In the genomic region with DNA sequence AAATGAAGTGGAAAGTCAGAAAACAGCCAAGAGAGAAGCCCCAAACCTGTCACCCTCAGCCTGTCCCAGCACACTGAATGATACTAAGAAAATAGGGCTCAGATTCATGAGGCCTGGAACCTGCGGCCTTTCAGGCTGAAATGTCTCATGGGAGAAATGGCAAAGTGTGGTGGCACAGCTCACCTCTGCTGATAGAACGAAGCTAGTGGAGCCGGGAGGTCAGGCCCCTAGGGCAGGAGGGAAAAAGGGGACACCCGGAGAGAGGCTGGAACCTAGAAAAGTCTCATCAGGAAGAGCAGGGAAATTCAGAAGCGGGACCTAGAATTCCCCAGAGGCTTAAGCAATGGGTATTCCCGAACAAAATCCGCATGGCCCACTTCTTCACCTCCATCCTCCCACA, we compare ENCODE assay signal across 31 cellular contexts.
DNase-seq lines count a peak whose midpoint lies in the region; ATAC-seq and TF ChIP-seq lines count a peak whose summit lies in the region.
"Had no signal": no experiment of that assay in that cellular context is flagged by ENCODE, and none has a peak within 500 bp of the region (broad histone marks: within the 10 kb centered on the region; RNA-seq: fewer than 3 reads in every experiment).

No MANE protein-coding gene starts in this region.

- no peak overlapping the region for H2BK20ac ChIP-seq in H9 (ENCODE audit: low read depth, low read length, poor library complexity, severe bottlenecking)

- no peak overlapping the region for H3T11ph ChIP-seq in H9 (ENCODE audit: low read length)

- in situ Hi-C loops in gastrocnemius medialis (cut with MboI; ENCODE audit: low sequenced_read_pairs in 4 of 4) (no loop called here), GM13976 (cut with MboI; ENCODE audit: low sequenced_read_pairs, unreplicated experiment) (no loop called here)

- H4K20me1 ChIP-seq in H9 (ENCODE audit: control insufficient read depth, insufficient read depth, insufficient read length) = no peaks in the 10 kb centered on the region

- H2BK15ac ChIP-seq in H9 (ENCODE audit: low read depth, low read length) = no peak overlapping the region

- no peak overlapping the region for H3K9ac ChIP-seq in H9 (ENCODE audit: extremely low read depth, insufficient read length, low read length)
- H3K9ac ChIP-seq: BLaER1 treated with 17β-estradiol and CSF1 and Interleukin-3, amounts not matched to agents 10 nM and 100 nM had no signal

- H3K14ac ChIP-seq in H9 (ENCODE audit: insufficient read depth, low read length) = no peak overlapping the region

- peaks cover 0 to 23% of the 10 kb centered on the region in 2 donors for H3K36me3 ChIP-seq in gastrocnemius medialis
- H3K36me3 ChIP-seq: WERI-Rb-1 had no signal

- H3K4me1 Mint-ChIP-seq in H9 = peaks cover 25 to 27% of the 10 kb centered on the region in 2 experiments
- peaks cover 48% of the 10 kb centered on the region for H3K4me1 Mint-ChIP-seq in brain
- H3K4me1 Mint-ChIP-seq: activated naive CD8-positive, alpha-beta T cell treated with anti-CD3 and anti-CD28 coated beads, Interleukin-2, amount 10 ng/mL, durations not matched to agents 7 days and 5 days; central memory CD8-positive, alpha-beta T cell had no signal

- H4K8ac ChIP-seq in H9 (replicated peaks; ENCODE audit: insufficient read length, low read depth, low read length) = no peak overlapping the region

- H3K36me3 Mint-ChIP-seq in H9 (ENCODE audit: insufficient read depth in 1 of 3, low read depth in 3 of 3) = peaks cover 5 to 40% (median 16%) of the 10 kb centered on the region in 3 experiments; a peak in 4 of 7 replicates
- peaks cover 21% of the 10 kb centered on the region for H3K36me3 Mint-ChIP-seq in brain
- H3K36me3 Mint-ChIP-seq: activated naive CD8-positive, alpha-beta T cell treated with anti-CD3 and anti-CD28 coated beads, Interleukin-2, amount 10 ng/mL, durations not matched to agents 7 days and 5 days had no signal

- H3K56ac ChIP-seq in H9 (ENCODE audit: insufficient read length, low read depth, low read length) = no peak overlapping the region

- no peak overlapping the region for H3K4me3 ChIP-seq in gastrocnemius medialis
- H3K4me3 ChIP-seq: ascending aorta; BLaER1 treated with 17β-estradiol and CSF1 and Interleukin-3, amounts not matched to agents 10 nM and 100 nM; dorsolateral prefrontal cortex; GM23338; lung; skin epidermis; stomach; tibial nerve had no signal

- TF ChIP-seq CTCF in H9 (conservative IDR thresholded peaks at IDR 0.05) (no peak), brain (conservative IDR thresholded peaks at IDR 0.05) (no peak), gastrocnemius medialis (IDR thresholded peaks at IDR 0.05 in 4 of 5, conservative IDR thresholded peaks at IDR 0.05 in 1 of 5) (no peak), GM13976 (IDR thresholded peaks at IDR 0.05; ENCODE audit: borderline replicate concordance, control extremely low read depth, extremely low read depth, insufficient read depth, missing control alignments) (no peak)

- no peak overlapping the region for H4K5ac ChIP-seq in H9 (ENCODE audit: insufficient read length, low read depth, low read length)

- no peaks in the 10 kb centered on the region for H3K23me2 ChIP-seq in H9 (ENCODE audit: insufficient read length, low read depth, low read length, poor library complexity, severe bottlenecking)

- H2BK5ac ChIP-seq in H9 (ENCODE audit: insufficient read length, low read length) = no peak overlapping the region

- H3K4me2 ChIP-seq in H9 (ENCODE audit: insufficient read depth, insufficient read length, low read length) = no peak overlapping the region
- H3K4me2 ChIP-seq: BLaER1 treated with 17β-estradiol and CSF1 and Interleukin-3, amounts not matched to agents 10 nM and 100 nM; GM23338 had no signal

- H3K9me3 ChIP-seq in H9 (ENCODE audit: control insufficient read depth, low read depth, low read length) (no peaks in the 10 kb centered on the region), gastrocnemius medialis (no peaks in the 10 kb centered on the region)
- H3K9me3 ChIP-seq: ascending aorta; BLaER1 treated with 17β-estradiol and CSF1 and Interleukin-3, amounts not matched to agents 10 nM and 100 nM; stomach; tibial nerve had no signal

- intact Hi-C loops in gastrocnemius medialis (cut with DNase I; ENCODE audit: low total_unique reads) = no loop called here

- peaks cover 7% of the 10 kb centered on the region; the same call in 1 of the 2 replicates for H3K4me1 ChIP-seq in H9 (ENCODE audit: insufficient read depth, low read length)
- peaks cover 58 to 64% of the 10 kb centered on the region in 2 donors for H3K4me1 ChIP-seq in gastrocnemius medialis

- H4K91ac ChIP-seq in H9 (ENCODE audit: insufficient read length, low read depth, low read length) = no peak overlapping the region

- no peak overlapping the region for H3K27ac ChIP-seq in H9 (ENCODE audit: insufficient read length, low read depth, low read length)
- H3K27ac ChIP-seq in gastrocnemius medialis = peak overlapping the region; percentile 74 to 94 (median 90)
- H3K27ac ChIP-seq: ascending aorta; BLaER1 treated with 17β-estradiol and CSF1 and Interleukin-3, amounts not matched to agents 10 nM and 100 nM; tibial nerve; WERI-Rb-1 had no signal

- no peak for TF ChIP-seq POLR2A in gastrocnemius medialis (IDR thresholded peaks at IDR 0.05)

- H3K23ac ChIP-seq in H9 (ENCODE audit: insufficient read length, low read depth, low read length) = no peak overlapping the region

- whole genome bisulfite sequencing in H9 (ENCODE audit: extremely low coverage, insufficient read length, low lambda C conversion rate) = no CpG with 5 or more reads among the region's 7 CpGs

- no peak overlapping the region for H2AFZ ChIP-seq in H9 (ENCODE audit: low read length)
- H2AFZ ChIP-seq: GM23338 had no signal

- H3K27me3 Mint-ChIP-seq in H9 (ENCODE audit: low read depth) (no peaks in the 10 kb centered on the region), brain (no peaks in the 10 kb centered on the region)
- H3K27me3 Mint-ChIP-seq: activated naive CD8-positive, alpha-beta T cell treated with anti-CD3 and anti-CD28 coated beads, Interleukin-2, amount 10 ng/mL, durations not matched to agents 7 days and 5 days; central memory CD8-positive, alpha-beta T cell had no signal

- no peaks in the 10 kb centered on the region for H3K79me2 ChIP-seq in H9 (ENCODE audit: insufficient read depth, low read length)

- DNase-seq in H9 (no peak), mesenteric fat pad (ENCODE audit: low spot score) (peak; percentile 78), gastrocnemius medialis (no peak), GM13976 (ENCODE audit: low spot score) (no peak), cerebellar cortex (ENCODE audit: low spot score) (no peak)
- DNase-seq: activated CD4-positive, alpha-beta T cell treated with anti-CD3 and anti-CD28 coated beads for 48 hours; activated effector memory CD4-positive, alpha-beta T cell treated with anti-CD3 and anti-CD28 coated beads, Interleukin-2, amount 50 U/mL, for 16 hours; activated naive CD8-positive, alpha-beta T cell treated with anti-CD3 and anti-CD28 coated beads, Interleukin-2, amount 10 ng/mL, durations not matched to agents 7 days and 5 days; activated T-cell treated with anti-CD3 and anti-CD28 coated beads, Interleukin-2, amount 50 U/mL, for 1 hour; dorsolateral prefrontal cortex; head of caudate nucleus; kidney glomerular epithelial cell; NCI-H1048; NCI-H1694; NCI-H510A treated with DMSO at 0.1 percent for 48 hours; nucleus accumbens; SHP77 treated with DMSO at 0.1 percent for 48 hours; stimulated activated CD8-positive, alpha-beta memory T cell treated with anti-CD3 and anti-CD28 coated beads, Interleukin-4, amount 100 ng/mL, for 48 hours; stomach; SW 1271; T-helper 9 cell; WERI-Rb-1 had no signal

- H3K4ac ChIP-seq in H9 (ENCODE audit: low read depth, low read length) = no peak overlapping the region

- no peaks in the 10 kb centered on the region for H3K79me1 ChIP-seq in H9 (ENCODE audit: insufficient read depth, low read depth, low read length, poor library complexity, severe bottlenecking)

- ATAC-seq in gastrocnemius medialis = no peak
- ATAC-seq in HG02884 (IDR thresholded peaks at IDR 0.05; ENCODE audit: unreplicated experiment) = no peak
- ATAC-seq: GM23338 had no signal

- no peak overlapping the region for H3K4me3 Mint-ChIP-seq in H9
- H3K4me3 Mint-ChIP-seq in brain = no peak overlapping the region
- H3K4me3 Mint-ChIP-seq: activated naive CD8-positive, alpha-beta T cell treated with anti-CD3 and anti-CD28 coated beads, Interleukin-2, amount 10 ng/mL, durations not matched to agents 7 days and 5 days; central memory CD8-positive, alpha-beta T cell; GM23338 had no signal

- no peak overlapping the region for H2BK120ac ChIP-seq in H9 (ENCODE audit: low read depth, low read length, poor library complexity, severe bottlenecking)

- H3K27ac Mint-ChIP-seq in H9 (peak overlapping the region; percentile 14 to 82 (median 41); a peak in 3 of 7 replicates), brain (peak overlapping the region in 4 of 5 experiments; percentile 10 to 92 (median 64))
- H3K27ac Mint-ChIP-seq: activated naive CD8-positive, alpha-beta T cell treated with anti-CD3 and anti-CD28 coated beads, Interleukin-2, amount 10 ng/mL, durations not matched to agents 7 days and 5 days; GM23338 had no signal

- H2BK12ac ChIP-seq in H9 (ENCODE audit: insufficient read length, low read depth, low read length) = no peak overlapping the region

- H3K18ac ChIP-seq in H9 (ENCODE audit: insufficient read length, low read depth, low read length) = no peak overlapping the region

- H3K27me3 ChIP-seq in H9 (ENCODE audit: insufficient read depth, low read length) (no peaks in the 10 kb centered on the region), gastrocnemius medialis (no peaks in the 10 kb centered on the region)
- H3K27me3 ChIP-seq: ascending aorta; BLaER1 treated with 17β-estradiol and CSF1 and Interleukin-3, amounts not matched to agents 10 nM and 100 nM; dorsolateral prefrontal cortex; stomach; tibial nerve had no signal

- no peaks in the 10 kb centered on the region for H3K9me3 Mint-ChIP-seq in H9
- H3K9me3 Mint-ChIP-seq in brain = no peaks in the 10 kb centered on the region
- H3K9me3 Mint-ChIP-seq: activated naive CD8-positive, alpha-beta T cell treated with anti-CD3 and anti-CD28 coated beads, Interleukin-2, amount 10 ng/mL, durations not matched to agents 7 days and 5 days; central memory CD8-positive, alpha-beta T cell; GM23338 had no signal

- no peak overlapping the region for H2AK5ac ChIP-seq in H9 (ENCODE audit: insufficient read length, low read length)
